Comparison of ENCODE assay signal across 1 cellular context in genomic region chr15:68200016-68200861, GRCh38.
TF ChIP-seq lines count a peak whose summit lies in the region.

No MANE protein-coding gene starts in this region.

TF ChIP-seq in WTC11, 78 proteins besides CTCF, POLR2A, EP300 and RAD21 (continued from another document):
- no peak for TF ChIP-seq FOXP4 (CRISPR knock-in tag; IDR thresholded peaks at IDR 0.05)
- no peak for TF ChIP-seq SMAD4 (CRISPR knock-in tag; IDR thresholded peaks at IDR 0.05)
- TF ChIP-seq USF2 (CRISPR knock-in tag; IDR thresholded peaks at IDR 0.05) = no peak
